37 cellular contexts compared by ENCODE assay signal in genomic region chr9:93920401-93920800, GRCh38. TPM values are rescaled to one million over a fixed set of nuclear protein-coding genes. Genes with fewer than 3 reads are reported as not detected.
"Had no signal": no experiment of that assay in that cellular context is flagged by ENCODE, and none has a peak within 500 bp of the region (broad histone marks: within the 10 kb centered on the region; RNA-seq: fewer than 3 reads in every experiment).

No MANE protein-coding gene starts in this region.

- H3K27me3 ChIP-seq: adrenal gland, body of pancreas had no signal

- H3K4me3 ChIP-seq: adrenal gland, body of pancreas, cardiac muscle cell had no signal

- H3K36me3 Mint-ChIP-seq: activated CD4-positive, alpha-beta memory T cell treated with anti-CD3 and anti-CD28 coated beads for 36 hours; activated naive CD4-positive, alpha-beta T cell treated with anti-CD3 and anti-CD28 coated beads, Interleukin-2, amount 50 U/mL, for 72 hours; activated naive CD8-positive, alpha-beta T cell treated with anti-CD3 and anti-CD28 coated beads for 36 hours had no signal

- H3K27ac ChIP-seq: adrenal gland, body of pancreas, brain microvascular endothelial cell, cardiac muscle cell, VCaP had no signal

- DNase-seq: activated B cell treated with CpG ODN at 0.5 μM for 24 hours; activated CD4-positive, alpha-beta memory T cell treated with anti-CD3 and anti-CD28 coated beads for 36 hours; activated CD4-positive, alpha-beta T cell treated with anti-CD3 and anti-CD28 coated beads for 4 hours; activated CD4-positive, alpha-beta T cell treated with anti-CD3 and anti-CD28 coated beads, Interleukin-2, amount 10 ng/mL, durations not matched to agents 24 days and 14 days; activated CD4-positive, alpha-beta T cell treated with anti-CD3 and anti-CD28 coated beads, Interleukin-2, amount 50 U/mL, for 1 hour; activated CD4-positive, alpha-beta T cell treated with anti-CD3 and anti-CD28 coated beads, Interleukin-2, amount 50 U/mL, for 4 hours; activated CD4-positive, CD25-positive, alpha-beta regulatory T cell treated with anti-CD3 and anti-CD28 coated beads, Interleukin-2, amount 50 U/mL, for 72 hours; activated CD8-positive, alpha-beta memory T cell treated with anti-CD3 and anti-CD28 coated beads, Interleukin-2, amount 50 U/mL, for 4 hours; activated CD8-positive, alpha-beta T cell treated with anti-CD3 and anti-CD28 coated beads for 36 hours; activated effector memory CD4-positive, alpha-beta T cell treated with anti-CD3 and anti-CD28 coated beads, Interleukin-2, amount 50 U/mL, for 16 hours; activated gamma-delta T cell treated with Interleukin-2 at 50 U/mL for 16 hours; activated naive CD4-positive, alpha-beta T cell; activated naive CD4-positive, alpha-beta T cell treated with anti-CD3 and anti-CD28 coated beads for 36 hours; activated naive CD4-positive, alpha-beta T cell treated with anti-CD3 and anti-CD28 coated beads, Interleukin-2, amount 50 U/mL, for 16 hours; activated naive CD8-positive, alpha-beta T cell treated with anti-CD3 and anti-CD28 coated beads for 36 hours; activated T-cell treated with anti-CD3 and anti-CD28 coated beads for 4 hours; activated T-cell treated with anti-CD3 and anti-CD28 coated beads, Interleukin-2, amount 50 U/mL, for 1 hour; activated T-cell treated with anti-CD3 and anti-CD28 coated beads, Interleukin-2, amount 50 U/mL, for 4 hours; activated T-cell treated with anti-CD3 and anti-CD28 coated beads, Interleukin-2, amount 50 U/mL, for 72 hours; adrenal gland; amniotic stem cell; aorta; body of pancreas; brain microvascular endothelial cell; caudate nucleus; SW 1271; T-helper 1 cell; T-helper 2 cell; T-helper 9 cell had no signal

- H3K9me3 Mint-ChIP-seq: activated B cell treated with CpG ODN at 0.5 μM for 24 hours; activated CD4-positive, alpha-beta memory T cell treated with anti-CD3 and anti-CD28 coated beads for 36 hours; activated CD4-positive, alpha-beta T cell treated with anti-CD3 and anti-CD28 coated beads, Interleukin-2, amount 10 ng/mL, durations not matched to agents 24 days and 14 days; activated CD8-positive, alpha-beta T cell treated with anti-CD3 and anti-CD28 coated beads for 36 hours; activated naive CD4-positive, alpha-beta T cell treated with anti-CD3 and anti-CD28 coated beads for 36 hours; activated naive CD4-positive, alpha-beta T cell treated with anti-CD3 and anti-CD28 coated beads, Interleukin-2, amount 50 U/mL, for 72 hours; activated naive CD8-positive, alpha-beta T cell treated with anti-CD3 and anti-CD28 coated beads for 36 hours; activated T-cell treated with anti-CD3 and anti-CD28 coated beads, Interleukin-2, amount 50 U/mL, for 4 hours; activated T-cell treated with anti-CD3 and anti-CD28 coated beads, Interleukin-2, amount 50 U/mL, for 72 hours; activated T-helper 1 cell treated with anti-CD3 and anti-CD28 coated beads, Interleukin-12 subunit alpha, Interleukin-12 subunit beta, Interleukin-2, Interleukin-4 antibody, amounts not matched to agents 30 ng/mL and 10 ng/mL and 1 ng/mL, durations not matched to agents 14 hours and 24 hours and 36 hours; activated T-helper 17 cell treated with anti-CD3 and anti-CD28 coated beads, Interleukin-2, amount 50 U/mL, for 72 hours; T-helper 1 cell treated with Interleukin-12 subunit alpha and Interleukin-12 subunit beta and Interleukin-4 antibody, amounts not matched to agents 30 μg/mL and 1 μg/mL, for 36 hours; T-helper 2 cell treated with Interferon-gamma antibody and Interleukin-4, amounts not matched to agents 5 μg/mL and 100 μg/mL, for 36 hours had no signal

- H3K27ac Mint-ChIP-seq: activated B cell treated with CpG ODN at 0.5 μM for 24 hours; activated CD4-positive, alpha-beta memory T cell treated with anti-CD3 and anti-CD28 coated beads for 36 hours; activated CD4-positive, alpha-beta T cell treated with anti-CD3 and anti-CD28 coated beads, Interleukin-2, amount 10 ng/mL, durations not matched to agents 24 days and 14 days; activated CD8-positive, alpha-beta T cell treated with anti-CD3 and anti-CD28 coated beads for 36 hours; activated naive CD4-positive, alpha-beta T cell treated with anti-CD3 and anti-CD28 coated beads for 36 hours; activated naive CD4-positive, alpha-beta T cell treated with anti-CD3 and anti-CD28 coated beads, Interleukin-2, amount 50 U/mL, for 72 hours; activated naive CD8-positive, alpha-beta T cell treated with anti-CD3 and anti-CD28 coated beads for 36 hours; activated T-cell treated with anti-CD3 and anti-CD28 coated beads, Interleukin-2, amount 50 U/mL, for 72 hours; activated T-helper 1 cell treated with anti-CD3 and anti-CD28 coated beads, Interleukin-12 subunit alpha, Interleukin-12 subunit beta, Interleukin-2, Interleukin-4 antibody, amounts not matched to agents 30 ng/mL and 10 ng/mL and 1 ng/mL, durations not matched to agents 14 hours and 24 hours and 36 hours; activated T-helper 17 cell treated with anti-CD3 and anti-CD28 coated beads, Interleukin-2, amount 50 U/mL, for 72 hours; T-helper 1 cell treated with Interleukin-12 subunit alpha and Interleukin-12 subunit beta and Interleukin-4 antibody, amounts not matched to agents 30 μg/mL and 1 μg/mL, for 36 hours; T-helper 2 cell treated with Interferon-gamma antibody and Interleukin-4, amounts not matched to agents 5 μg/mL and 100 μg/mL, for 36 hours had no signal

- H3K27me3 Mint-ChIP-seq: activated CD4-positive, alpha-beta T cell treated with anti-CD3 and anti-CD28 coated beads, Interleukin-2, amount 10 ng/mL, durations not matched to agents 24 days and 14 days had no signal

- H3K36me3 ChIP-seq: adrenal gland, brain microvascular endothelial cell, cardiac muscle cell had no signal

- H3K4me1 Mint-ChIP-seq: activated B cell treated with CpG ODN at 0.5 μM for 24 hours; activated CD4-positive, alpha-beta T cell treated with anti-CD3 and anti-CD28 coated beads, Interleukin-2, amount 10 ng/mL, durations not matched to agents 24 days and 14 days; activated naive CD8-positive, alpha-beta T cell treated with anti-CD3 and anti-CD28 coated beads for 36 hours; activated T-helper 17 cell treated with anti-CD3 and anti-CD28 coated beads, Interleukin-2, amount 50 U/mL, for 72 hours had no signal

- H3K9me3 ChIP-seq: adrenal gland, body of pancreas had no signal

- ATAC-seq: activated CD8-positive, alpha-beta T cell treated with anti-CD3 and anti-CD28 coated beads for 36 hours; activated naive CD4-positive, alpha-beta T cell treated with anti-CD3 and anti-CD28 coated beads, Interleukin-2, amount 50 U/mL, for 72 hours; activated T-cell treated with anti-CD3 and anti-CD28 coated beads, Interleukin-2, amount 50 U/mL, for 4 hours; activated T-cell treated with anti-CD3 and anti-CD28 coated beads, Interleukin-2, amount 50 U/mL, for 72 hours; activated T-helper 17 cell treated with anti-CD3 and anti-CD28 coated beads, Interleukin-2, amount 50 U/mL, for 72 hours; body of pancreas had no signal

- H3K4me1 ChIP-seq: adrenal gland, body of pancreas had no signal

- H3K4me3 Mint-ChIP-seq: activated B cell treated with CpG ODN at 0.5 μM for 24 hours; activated CD4-positive, alpha-beta memory T cell treated with anti-CD3 and anti-CD28 coated beads for 36 hours; activated CD4-positive, alpha-beta T cell treated with anti-CD3 and anti-CD28 coated beads, Interleukin-2, amount 10 ng/mL, durations not matched to agents 24 days and 14 days; activated CD8-positive, alpha-beta T cell treated with anti-CD3 and anti-CD28 coated beads for 36 hours; activated naive CD4-positive, alpha-beta T cell treated with anti-CD3 and anti-CD28 coated beads for 36 hours; activated naive CD8-positive, alpha-beta T cell treated with anti-CD3 and anti-CD28 coated beads for 36 hours; activated T-cell treated with anti-CD3 and anti-CD28 coated beads, Interleukin-2, amount 50 U/mL, for 4 hours; activated T-cell treated with anti-CD3 and anti-CD28 coated beads, Interleukin-2, amount 50 U/mL, for 72 hours; activated T-helper 1 cell treated with anti-CD3 and anti-CD28 coated beads, Interleukin-12 subunit alpha, Interleukin-12 subunit beta, Interleukin-2, Interleukin-4 antibody, amounts not matched to agents 30 ng/mL and 10 ng/mL and 1 ng/mL, durations not matched to agents 14 hours and 24 hours and 36 hours; activated T-helper 17 cell treated with anti-CD3 and anti-CD28 coated beads, Interleukin-2, amount 50 U/mL, for 72 hours; T-helper 1 cell treated with Interleukin-12 subunit alpha and Interleukin-12 subunit beta and Interleukin-4 antibody, amounts not matched to agents 30 μg/mL and 1 μg/mL, for 36 hours; T-helper 2 cell treated with Interferon-gamma antibody and Interleukin-4, amounts not matched to agents 5 μg/mL and 100 μg/mL, for 36 hours had no signal

RNA-seq across cellular contexts. Expression of gene BARX1, which starts 34.8 kb away (rescaled TPM):
- total RNA-seq: activated B cell treated with CpG ODN at 0.5 μM for 24 hours; activated T-cell treated with anti-CD3 and anti-CD28 coated beads, Interleukin-2, amount 50 U/mL, for 4 hours; adrenal gland; bronchial epithelial cell had no signal
